Comparison of ENCODE assay signal across 1 cellular context in the genomic region with DNA sequence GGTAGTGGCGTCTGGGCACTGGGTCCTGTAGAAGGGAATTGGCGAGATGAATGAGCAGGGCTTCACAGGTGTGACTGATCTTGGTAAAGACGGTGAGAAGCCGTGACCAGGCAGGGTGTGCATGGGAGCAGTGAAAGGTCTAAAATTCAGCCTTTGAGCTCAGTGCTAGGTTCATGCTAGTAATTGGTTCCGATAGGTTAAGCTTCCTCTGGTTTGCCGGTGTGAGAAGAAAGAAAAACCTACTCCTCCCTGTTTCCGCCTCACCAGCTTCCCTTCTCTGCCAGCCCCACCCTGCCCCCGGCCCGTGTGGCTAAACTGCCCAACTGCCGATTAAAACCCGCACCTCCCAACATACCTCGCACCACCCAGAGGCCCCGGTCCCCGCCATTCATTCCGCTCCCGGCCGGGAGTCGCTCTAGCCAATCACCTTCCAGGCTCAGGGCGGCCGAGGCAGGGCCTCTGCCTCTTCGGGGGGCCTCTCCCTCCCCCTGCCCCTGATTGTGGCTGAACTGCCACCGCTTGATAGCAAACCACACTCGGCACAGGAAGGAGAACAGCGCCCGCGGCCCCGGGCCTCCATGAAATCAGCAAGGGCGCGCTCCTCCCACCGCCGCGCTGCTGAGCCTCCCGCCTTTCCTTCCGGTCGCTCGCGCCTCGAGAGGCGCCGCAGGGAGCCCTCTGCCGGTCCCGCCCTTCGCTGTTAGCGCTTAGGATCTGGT.
TF ChIP-seq lines count a peak whose summit lies in the region.

No MANE protein-coding gene starts in this region.

TF ChIP-seq in GM12878, 131 proteins besides CTCF, POLR2A, EP300 and RAD21 (continued from another document and continues in another):
- TF ChIP-seq PKNOX1 (IDR thresholded peaks at IDR 0.05), result peak; percentile 87
- peak; percentile 56; the same call in 1 of the 2 replicates for TF ChIP-seq MXI1 (IDR thresholded peaks at IDR 0.05; ENCODE audit: low read depth, low read length)
- no peak for TF ChIP-seq CBX3 (IDR thresholded peaks at IDR 0.05; ENCODE audit: borderline replicate concordance, low read depth)
- peak; percentile 19; the same call in 1 of the 2 replicates for TF ChIP-seq BACH1 (IDR thresholded peaks at IDR 0.05; ENCODE audit: borderline replicate concordance)
- no peak for TF ChIP-seq ZZZ3 (IDR thresholded peaks at IDR 0.05; ENCODE audit: control insufficient read depth, insufficient read length, low read depth)
- peak; percentile 63 for TF ChIP-seq DPF2 (IDR thresholded peaks at IDR 0.05)
- TF ChIP-seq, protein P1, sequence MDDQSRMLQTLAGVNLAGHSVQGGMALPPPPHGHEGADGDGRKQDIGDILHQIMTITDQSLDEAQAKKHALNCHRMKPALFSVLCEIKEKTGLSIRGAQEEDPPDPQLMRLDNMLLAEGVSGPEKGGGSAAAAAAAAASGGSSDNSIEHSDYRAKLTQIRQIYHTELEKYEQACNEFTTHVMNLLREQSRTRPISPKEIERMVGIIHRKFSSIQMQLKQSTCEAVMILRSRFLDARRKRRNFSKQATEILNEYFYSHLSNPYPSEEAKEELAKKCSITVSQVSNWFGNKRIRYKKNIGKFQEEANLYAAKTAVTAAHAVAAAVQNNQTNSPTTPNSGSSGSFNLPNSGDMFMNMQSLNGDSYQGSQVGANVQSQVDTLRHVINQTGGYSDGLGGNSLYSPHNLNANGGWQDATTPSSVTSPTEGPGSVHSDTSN (IDR thresholded peaks at IDR 0.05; ENCODE audit: insufficient replicate concordance, low read depth, low read length), result peak; percentile 6
- TF ChIP-seq TARDBP (IDR thresholded peaks at IDR 0.05; ENCODE audit: borderline replicate concordance), result 0 out of 2 replicates have a peak, but pooled peaks have one; percentile 65
- TF ChIP-seq ASH2L (IDR thresholded peaks at IDR 0.05; ENCODE audit: borderline replicate concordance, low read depth), result no peak
- no peak for TF ChIP-seq SPI1 (IDR thresholded peaks at IDR 0.05; ENCODE audit: borderline replicate concordance, insufficient read depth, low read depth, low read length)
- TF ChIP-seq HDAC6 (IDR thresholded peaks at IDR 0.05; ENCODE audit: unreplicated experiment), result peak; percentile 80
- TF ChIP-seq SREBF1 (IDR thresholded peaks at IDR 0.05; ENCODE audit: low read length), result no peak
- peak; percentile 21 for TF ChIP-seq MEF2B (IDR thresholded peaks at IDR 0.05; ENCODE audit: partially characterized antibody, poor library complexity, severe bottlenecking)
- no peak for TF ChIP-seq TCF3 (IDR thresholded peaks at IDR 0.05; ENCODE audit: borderline replicate concordance, insufficient read depth, low read depth, low read length)
- TF ChIP-seq, protein P2, sequence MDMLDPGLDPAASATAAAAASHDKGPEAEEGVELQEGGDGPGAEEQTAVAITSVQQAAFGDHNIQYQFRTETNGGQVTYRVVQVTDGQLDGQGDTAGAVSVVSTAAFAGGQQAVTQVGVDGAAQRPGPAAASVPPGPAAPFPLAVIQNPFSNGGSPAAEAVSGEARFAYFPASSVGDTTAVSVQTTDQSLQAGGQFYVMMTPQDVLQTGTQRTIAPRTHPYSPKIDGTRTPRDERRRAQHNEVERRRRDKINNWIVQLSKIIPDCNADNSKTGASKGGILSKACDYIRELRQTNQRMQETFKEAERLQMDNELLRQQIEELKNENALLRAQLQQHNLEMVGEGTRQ (IDR thresholded peaks at IDR 0.05; ENCODE audit: borderline replicate concordance, low read depth, low read length), result no peak
- TF ChIP-seq PML (IDR thresholded peaks at IDR 0.05; ENCODE audit: low read length), result peak; percentile 72; the same call in 1 of the 2 replicates
- TF ChIP-seq, protein P3, sequence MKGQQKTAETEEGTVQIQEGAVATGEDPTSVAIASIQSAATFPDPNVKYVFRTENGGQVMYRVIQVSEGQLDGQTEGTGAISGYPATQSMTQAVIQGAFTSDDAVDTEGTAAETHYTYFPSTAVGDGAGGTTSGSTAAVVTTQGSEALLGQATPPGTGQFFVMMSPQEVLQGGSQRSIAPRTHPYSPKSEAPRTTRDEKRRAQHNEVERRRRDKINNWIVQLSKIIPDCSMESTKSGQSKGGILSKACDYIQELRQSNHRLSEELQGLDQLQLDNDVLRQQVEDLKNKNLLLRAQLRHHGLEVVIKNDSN (IDR thresholded peaks at IDR 0.05; ENCODE audit: borderline replicate concordance, extremely low read length, insufficient read depth, low read depth, low read length), result no peak
- TF ChIP-seq KLF5 (IDR thresholded peaks at IDR 0.05; ENCODE audit: partially characterized antibody), result no peak
- TF ChIP-seq ZBTB40 (IDR thresholded peaks at IDR 0.05; ENCODE audit: borderline replicate concordance), result no peak
- TF ChIP-seq STAT1 (conservative IDR thresholded peaks at IDR 0.05), result no peak
- no peak for TF ChIP-seq PAX8 (IDR thresholded peaks at IDR 0.05)
- no peak for TF ChIP-seq BCLAF1 (IDR thresholded peaks at IDR 0.05)
- TF ChIP-seq, protein P4, sequence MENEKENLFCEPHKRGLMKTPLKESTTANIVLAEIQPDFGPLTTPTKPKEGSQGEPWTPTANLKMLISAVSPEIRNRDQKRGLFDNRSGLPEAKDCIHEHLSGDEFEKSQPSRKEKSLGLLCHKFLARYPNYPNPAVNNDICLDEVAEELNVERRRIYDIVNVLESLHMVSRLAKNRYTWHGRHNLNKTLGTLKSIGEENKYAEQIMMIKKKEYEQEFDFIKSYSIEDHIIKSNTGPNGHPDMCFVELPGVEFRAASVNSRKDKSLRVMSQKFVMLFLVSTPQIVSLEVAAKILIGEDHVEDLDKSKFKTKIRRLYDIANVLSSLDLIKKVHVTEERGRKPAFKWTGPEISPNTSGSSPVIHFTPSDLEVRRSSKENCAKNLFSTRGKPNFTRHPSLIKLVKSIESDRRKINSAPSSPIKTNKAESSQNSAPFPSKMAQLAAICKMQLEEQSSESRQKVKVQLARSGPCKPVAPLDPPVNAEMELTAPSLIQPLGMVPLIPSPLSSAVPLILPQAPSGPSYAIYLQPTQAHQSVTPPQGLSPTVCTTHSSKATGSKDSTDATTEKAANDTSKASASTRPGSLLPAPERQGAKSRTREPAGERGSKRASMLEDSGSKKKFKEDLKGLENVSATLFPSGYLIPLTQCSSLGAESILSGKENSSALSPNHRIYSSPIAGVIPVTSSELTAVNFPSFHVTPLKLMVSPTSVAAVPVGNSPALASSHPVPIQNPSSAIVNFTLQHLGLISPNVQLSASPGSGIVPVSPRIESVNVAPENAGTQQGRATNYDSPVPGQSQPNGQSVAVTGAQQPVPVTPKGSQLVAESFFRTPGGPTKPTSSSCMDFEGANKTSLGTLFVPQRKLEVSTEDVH (IDR thresholded peaks at IDR 0.05; ENCODE audit: low read depth, partially characterized antibody), result no peak
- peak; percentile 81 for TF ChIP-seq NR2C1 (IDR thresholded peaks at IDR 0.05)
- TF ChIP-seq NFYA (IDR thresholded peaks at IDR 0.05; ENCODE audit: borderline replicate concordance, low read depth, low read length), result no peak
- TF ChIP-seq PRDM15 (CRISPR knock-in tag; IDR thresholded peaks at IDR 0.05), result no peak
- TF ChIP-seq CBFB (IDR thresholded peaks at IDR 0.05; ENCODE audit: low read depth), result no peak; the same call in 1 of the 2 replicates
- TF ChIP-seq NR2C2 (IDR thresholded peaks at IDR 0.05; ENCODE audit: borderline replicate concordance, control insufficient read depth, insufficient read length, low read depth), result no peak
- no peak for TF ChIP-seq TCF7 (IDR thresholded peaks at IDR 0.05; ENCODE audit: borderline replicate concordance)
- no peak for TF ChIP-seq EZH2 (IDR thresholded peaks at IDR 0.05; ENCODE audit: borderline replicate concordance, control insufficient read depth, low read depth, low read length)
- TF ChIP-seq BCL11A (IDR thresholded peaks at IDR 0.05; ENCODE audit: low read depth, low read length), result peak; percentile 6; the same call in 1 of the 2 replicates
- no peak for TF ChIP-seq JUND (IDR thresholded peaks at IDR 0.05; ENCODE audit: low read depth, low read length)
- TF ChIP-seq GABPA (IDR thresholded peaks at IDR 0.05; ENCODE audit: low read depth), result 0 out of 2 replicates have a peak, but pooled peaks have one; percentile 67
